Comparison of ENCODE assay signal across 14 cellular contexts in genomic region chr14:96986701-96987474, GRCh38.
A peak's percentile ranks its signal among the peaks of the same experiment; 100 is the strongest.
DNase-seq lines count a peak whose midpoint lies in the region; ATAC-seq, FAIRE-seq and TF ChIP-seq lines count a peak whose summit lies in the region.
"Had no signal": no experiment of that assay in that cellular context is flagged by ENCODE, and none has a peak within 500 bp of the region (broad histone marks: within the 10 kb centered on the region; RNA-seq: fewer than 3 reads in every experiment).

No MANE protein-coding gene starts in this region.

- POLR2A ChIA-PET in activated CD8-positive, alpha-beta T cell treated with anti-CD3 and anti-CD28 coated beads, Interleukin-2, amount 10 ng/mL, durations not matched to agents 7 days and 5 days (lab: Charles Lee), result no interaction called here

- H3K27me3 Mint-ChIP-seq in activated CD8-positive, alpha-beta T cell treated with anti-CD3 and anti-CD28 coated beads, Interleukin-2, amount 10 ng/mL, durations not matched to agents 7 days and 5 days (ENCODE audit: low read depth), result peaks cover 5% of the 10 kb centered on the region

- FAIRE-seq in GM12892 (lab: Jason Lieb, UNC), result peak; percentile 9
- FAIRE-seq: islet of Langerhans had no signal

- CTCF ChIA-PET in activated CD8-positive, alpha-beta T cell treated with anti-CD3 and anti-CD28 coated beads, Interleukin-2, amount 10 ng/mL, durations not matched to agents 7 days and 5 days (lab: Charles Lee), result interaction anchor here (0.6 kb wide), 1 partner anchor 17 kb away, joined by 3 read pairs; no protein-coding TSS in a partner anchor

- no peak for TF ChIP-seq POLR2A in GM12892 (IDR thresholded peaks at IDR 0.05; ENCODE audit: low read depth, low read length)

- H3K9me3 Mint-ChIP-seq in activated CD8-positive, alpha-beta T cell treated with anti-CD3 and anti-CD28 coated beads, Interleukin-2, amount 10 ng/mL, durations not matched to agents 7 days and 5 days (ENCODE audit: insufficient read depth), result no peaks in the 10 kb centered on the region

- H3K36me3 Mint-ChIP-seq in activated CD8-positive, alpha-beta T cell treated with anti-CD3 and anti-CD28 coated beads, Interleukin-2, amount 10 ng/mL, durations not matched to agents 7 days and 5 days (ENCODE audit: low read depth), result no peaks in the 10 kb centered on the region

- H3K4me3 Mint-ChIP-seq in activated CD8-positive, alpha-beta T cell treated with anti-CD3 and anti-CD28 coated beads, Interleukin-2, amount 10 ng/mL, durations not matched to agents 7 days and 5 days, result no peak overlapping the region

- peaks cover 21% of the 10 kb centered on the region for H3K4me1 Mint-ChIP-seq in activated CD8-positive, alpha-beta T cell treated with anti-CD3 and anti-CD28 coated beads, Interleukin-2, amount 10 ng/mL, durations not matched to agents 7 days and 5 days (ENCODE audit: low read depth)

- in situ Hi-C loops in KBM-7 (cut with MboI; ENCODE audit: low pct_unique_long_range_greater_than_20kb, low sequenced_read_pairs), result no loop called here

- peak; percentile 42 for ATAC-seq in activated CD8-positive, alpha-beta T cell treated with anti-CD3 and anti-CD28 coated beads, Interleukin-2, amount 10 ng/mL, durations not matched to agents 7 days and 5 days
- ATAC-seq in HG03342 (IDR thresholded peaks at IDR 0.05; ENCODE audit: unreplicated experiment) (no peak), HG03025 (IDR thresholded peaks at IDR 0.05; ENCODE audit: low FRiP score, unreplicated experiment) (no peak)

- DNase-seq in Ammon's horn (ENCODE audit: low spot score), result peak; percentile 45
- no peak for DNase-seq in GM12892 (ENCODE audit: insufficient read length)
- DNase-seq in KBM-7, result peak; percentile 29
- DNase-seq in activated CD8-positive, alpha-beta T cell treated with anti-CD3 and anti-CD28 coated beads, Interleukin-2, amount 10 ng/mL, durations not matched to agents 7 days and 5 days, result peak; percentile 47
- DNase-seq in SW480 (ENCODE audit: low spot score), result no peak
- no peak for DNase-seq in DMS 273 treated with DMSO at 0.1 percent for 48 hours (lab: John Stamatoyannopoulos, UW)
- DNase-seq: activated T-cell treated with anti-CD3 and anti-CD28 coated beads, Interleukin-2, amount 50 U/mL, for 1 hour; amniotic stem cell; DMS53; GM23248; stimulated activated CD4-positive, alpha-beta T cell treated with anti-CD3 and anti-CD28 coated beads, Interleukin-15, amount 100 ng/mL, for 24 hours had no signal

- peak overlapping the region; percentile 56 for H3K27ac Mint-ChIP-seq in activated CD8-positive, alpha-beta T cell treated with anti-CD3 and anti-CD28 coated beads, Interleukin-2, amount 10 ng/mL, durations not matched to agents 7 days and 5 days

Comparison
In these comparisons a context has a peak if more than half of its experiments do, and no peak if none do; other contexts are left out.
1. DNase-seq: peak in Ammon's horn (single experiment), KBM-7 (single experiment) and activated CD8-positive, alpha-beta T cell treated with anti-CD3 and anti-CD28 coated beads, Interleukin-2, amount 10 ng/mL, durations not matched to agents 7 days and 5 days (single experiment); none in GM12892 (single experiment), SW480 (single experiment) and DMS 273 treated with DMSO at 0.1 percent for 48 hours (single experiment).